ENCODE assay signal across 30 cellular contexts in genomic region chr19:4121815-4122214, GRCh38. TPM values are rescaled to one million over a fixed set of nuclear protein-coding genes. Genes with fewer than 3 reads are reported as not detected.
DNase-seq lines count a peak whose midpoint lies in the region; ATAC-seq and TF ChIP-seq lines count a peak whose summit lies in the region.
"Had no signal": no experiment of that assay in that cellular context is flagged by ENCODE, and none has a peak within 500 bp of the region (broad histone marks: within the 10 kb centered on the region; RNA-seq: fewer than 3 reads in every experiment).

No MANE protein-coding gene starts in this region.

- H3K27ac ChIP-seq in psoas muscle: no peak overlapping the region
- H3K27ac ChIP-seq: brain microvascular endothelial cell had no signal

- CTCF ChIA-PET in activated naive CD4-positive, alpha-beta T cell treated with anti-CD3 and anti-CD28 coated beads, Interleukin-2, amount 10 ng/mL, durations not matched to agents 7 days and 5 days (lab: Charles Lee): no interaction called here
- CTCF ChIA-PET in T-cell (lab: Charles Lee): no interaction called here

- H3K27ac Mint-ChIP-seq in activated naive CD4-positive, alpha-beta T cell treated with anti-CD3 and anti-CD28 coated beads, Interleukin-2, amount 10 ng/mL, durations not matched to agents 7 days and 5 days: no peak overlapping the region
- no peak overlapping the region for H3K27ac Mint-ChIP-seq in T-cell
- no peak overlapping the region for H3K27ac Mint-ChIP-seq in glutamatergic neuron (ENCODE audit: unreplicated experiment)
- peak overlapping the region; percentile 99 for H3K27ac Mint-ChIP-seq in stimulated activated effector memory CD8-positive, alpha-beta T cell treated with anti-CD3 and anti-CD28 coated beads, Interleukin-12 subunit alpha, Interleukin-12 subunit beta, amount 100 ng/mL, for 72 hours

- H3K27me3 ChIP-seq in psoas muscle (ENCODE audit: insufficient read depth in 3 of 3, low read length in 2 of 3): no peaks in the 10 kb centered on the region
- H3K27me3 ChIP-seq: BE2C, brain microvascular endothelial cell, sigmoid colon, tibial nerve had no signal

- TF ChIP-seq CTCF in glutamatergic neuron (IDR thresholded peaks at IDR 0.05; ENCODE audit: partially characterized antibody, unreplicated experiment) (no peak), psoas muscle (IDR thresholded peaks at IDR 0.05) (no peak), GM10266 (IDR thresholded peaks at IDR 0.05; ENCODE audit: control insufficient read depth, insufficient read depth, low read depth, missing control alignments) (no peak)

- no peaks in the 10 kb centered on the region for H3K27me3 Mint-ChIP-seq in activated naive CD4-positive, alpha-beta T cell treated with anti-CD3 and anti-CD28 coated beads, Interleukin-2, amount 10 ng/mL, durations not matched to agents 7 days and 5 days
- no peaks in the 10 kb centered on the region for H3K27me3 Mint-ChIP-seq in T-cell
- no peaks in the 10 kb centered on the region for H3K27me3 Mint-ChIP-seq in glutamatergic neuron (ENCODE audit: unreplicated experiment)

- H3K9me3 ChIP-seq in psoas muscle: no peaks in the 10 kb centered on the region
- H3K9me3 ChIP-seq: BE2C, sigmoid colon, SK-N-SH, tibial nerve had no signal

- intact Hi-C loops in psoas muscle (cut with DNase I): loop anchor here (5.0 kb wide), 2 partner anchors 55 to 60 kb away; partner anchors contain the start of genes ANKRD24 (in 1 of the 2), SIRT6 (in 1 of the 2) and ZBTB7A (in 1 of the 2)

- DNase-seq in activated naive CD4-positive, alpha-beta T cell treated with anti-CD3 and anti-CD28 coated beads, Interleukin-2, amount 10 ng/mL, durations not matched to agents 7 days and 5 days: no peak
- no peak for DNase-seq in activated naive CD4-positive, alpha-beta T cell treated with Interleukin-2 at 50 U/mL for 16 hours
- no peak for DNase-seq in T-cell
- no peak for DNase-seq in glutamatergic neuron
- no peak for DNase-seq in stimulated activated effector memory CD8-positive, alpha-beta T cell treated with anti-CD3 and anti-CD28 coated beads, Interleukin-12 subunit alpha, Interleukin-12 subunit beta, amount 100 ng/mL, for 72 hours (ENCODE audit: low spot score in 2 of 2)
- no peak for DNase-seq in psoas muscle
- DNase-seq in GM10266 (ENCODE audit: extremely low spot score): no peak
- DNase-seq: activated CD4-positive, CD25-positive, alpha-beta regulatory T cell treated with anti-CD3 and anti-CD28 coated beads, Interleukin-2, amount 50 U/mL, for 72 hours; activated CD8-positive, alpha-beta T cell treated with anti-CD3 and anti-CD28 coated beads, Interleukin-2, amount 10 ng/mL, durations not matched to agents 7 days and 5 days; BE2C; brain microvascular endothelial cell; DMS 273 treated with DMSO at 0.1 percent for 48 hours; KG1; left colon; mammary epithelial cell; MM.1S; NCI-H1105 treated with DMSO at 0.1 percent for 48 hours; NCI-H2081; NCI-H226; NCI-H526 treated with DMSO at 0.1 percent for 48 hours; NK-92 treated with Interleukin-12 subunit alpha and Interleukin-12 subunit beta, amount 100 ng/mL, for 24 hours; PC-3; sigmoid colon; stimulated activated CD4-positive, alpha-beta T cell treated with anti-CD3 and anti-CD28 coated beads, Interleukin-4, amount 100 ng/mL, for 1 hour had no signal

- peaks cover 36% of the 10 kb centered on the region for H3K4me1 Mint-ChIP-seq in activated naive CD4-positive, alpha-beta T cell treated with anti-CD3 and anti-CD28 coated beads, Interleukin-2, amount 10 ng/mL, durations not matched to agents 7 days and 5 days
- H3K4me1 Mint-ChIP-seq in T-cell (peaks cover 23 to 41% (median 29%) of the 10 kb centered on the region in 3 donors), glutamatergic neuron (ENCODE audit: low read depth, unreplicated experiment) (peaks cover 4% of the 10 kb centered on the region)
- peaks cover 37% of the 10 kb centered on the region for H3K4me1 Mint-ChIP-seq in stimulated activated effector memory CD8-positive, alpha-beta T cell treated with anti-CD3 and anti-CD28 coated beads, Interleukin-12 subunit alpha, Interleukin-12 subunit beta, amount 100 ng/mL, for 72 hours

- WGBS in psoas muscle, 3 donors: 88 to 100% (median 91%) methylated on average over 4 of the region's 4 CpGs

- no peaks in the 10 kb centered on the region for H3K9me3 Mint-ChIP-seq in activated naive CD4-positive, alpha-beta T cell treated with anti-CD3 and anti-CD28 coated beads, Interleukin-2, amount 10 ng/mL, durations not matched to agents 7 days and 5 days
- H3K9me3 Mint-ChIP-seq in T-cell (no peaks in the 10 kb centered on the region), glutamatergic neuron (ENCODE audit: unreplicated experiment) (peaks cover 3% of the 10 kb centered on the region)
- no peaks in the 10 kb centered on the region for H3K9me3 Mint-ChIP-seq in stimulated activated effector memory CD8-positive, alpha-beta T cell treated with anti-CD3 and anti-CD28 coated beads, Interleukin-12 subunit alpha, Interleukin-12 subunit beta, amount 100 ng/mL, for 72 hours
- H3K9me3 Mint-ChIP-seq: T-helper 1 cell treated with Interleukin-12 subunit alpha and Interleukin-12 subunit beta and Interleukin-4 antibody, amounts not matched to agents 30 μg/mL and 1 μg/mL, for 36 hours had no signal

- no peak overlapping the region for H3K4me3 ChIP-seq in psoas muscle

- POLR2A ChIA-PET in T-cell (lab: Charles Lee): no interaction called here

- H3K4me1 ChIP-seq in psoas muscle: peaks cover 11% of the 10 kb centered on the region
- H3K4me1 ChIP-seq: BE2C had no signal

- peaks cover 13% of the 10 kb centered on the region for H3K36me3 Mint-ChIP-seq in activated naive CD4-positive, alpha-beta T cell treated with anti-CD3 and anti-CD28 coated beads, Interleukin-2, amount 10 ng/mL, durations not matched to agents 7 days and 5 days
- H3K36me3 Mint-ChIP-seq in T-cell (no peaks in the 10 kb centered on the region), glutamatergic neuron (ENCODE audit: unreplicated experiment) (no peaks in the 10 kb centered on the region)
- peaks cover 48% of the 10 kb centered on the region for H3K36me3 Mint-ChIP-seq in stimulated activated effector memory CD8-positive, alpha-beta T cell treated with anti-CD3 and anti-CD28 coated beads, Interleukin-12 subunit alpha, Interleukin-12 subunit beta, amount 100 ng/mL, for 72 hours

- ATAC-seq in T-cell (replicated peaks in 1 of 4): no peak
- no peak for ATAC-seq in stimulated activated effector memory CD8-positive, alpha-beta T cell treated with anti-CD3 and anti-CD28 coated beads, Interleukin-12 subunit alpha, Interleukin-12 subunit beta, amount 100 ng/mL, for 72 hours
- no peak for ATAC-seq in psoas muscle
- no peak for ATAC-seq in HG03354 (IDR thresholded peaks at IDR 0.05; ENCODE audit: poor library complexity, severe bottlenecking, unreplicated experiment)
- ATAC-seq: activated CD8-positive, alpha-beta T cell treated with anti-CD3 and anti-CD28 coated beads, Interleukin-2, amount 10 ng/mL, durations not matched to agents 7 days and 5 days; left colon; PC-3 had no signal

- H3K4me3 Mint-ChIP-seq in activated naive CD4-positive, alpha-beta T cell treated with anti-CD3 and anti-CD28 coated beads, Interleukin-2, amount 10 ng/mL, durations not matched to agents 7 days and 5 days: peak overlapping the region; percentile 24
- H3K4me3 Mint-ChIP-seq in T-cell: peak overlapping the region in 2 of 3 donors; percentile 13 to 99
- peak overlapping the region; percentile 46 for H3K4me3 Mint-ChIP-seq in glutamatergic neuron (ENCODE audit: unreplicated experiment)
- peak overlapping the region; percentile 95 for H3K4me3 Mint-ChIP-seq in stimulated activated effector memory CD8-positive, alpha-beta T cell treated with anti-CD3 and anti-CD28 coated beads, Interleukin-12 subunit alpha, Interleukin-12 subunit beta, amount 100 ng/mL, for 72 hours

- peaks cover 0 to 24% of the 10 kb centered on the region in 2 donors for H3K36me3 ChIP-seq in psoas muscle (ENCODE audit: insufficient read depth in 1 of 2, low read depth in 1 of 2)

RNA-seq across cellular contexts. Expression of gene MAP2K2, which starts 2.1 kb away (rescaled TPM):
- 100 to 1,000 TPM; 101 to 152 (median 141) TPM for total RNA-seq in T-cell
- 148 TPM for total RNA-seq in glutamatergic neuron (ENCODE audit: unreplicated experiment)
- 100 to 1,000 TPM; 136 to 192 (median 151) TPM for total RNA-seq in psoas muscle
- polyA plus RNA-seq in psoas muscle: 100 to 1,000 TPM; 189 to 290 (median 207) TPM

RNA-seq across cellular contexts. Expression of gene CREB3L3, which starts 31.6 kb away (rescaled TPM):
- total RNA-seq in T-cell (under 1 TPM in 1 of 5 donors, not detected in 4; 0.16 TPM), glutamatergic neuron (ENCODE audit: unreplicated experiment) (not detected), psoas muscle (not detected)
- polyA plus RNA-seq in psoas muscle: under 1 TPM in 2 of 3 donors, not detected in 1; 0.04 to 0.22 TPM
- total RNA-seq: H1, mammary epithelial cell, PC-3, pulmonary artery endothelial cell, tibial nerve had no signal
- polyA plus RNA-seq: mammary epithelial cell had no signal

RNA-seq across cellular contexts. Expression of gene ZBTB7A, which starts 55.1 kb away (rescaled TPM):
- total RNA-seq in T-cell: 10 to 100 TPM; 43.6 to 85.7 (median 81.8) TPM
- total RNA-seq in glutamatergic neuron (ENCODE audit: unreplicated experiment): 21.8 TPM
- 10 to 100 TPM; 25.7 to 55.9 (median 45.7) TPM for total RNA-seq in psoas muscle
- 10 to 100 TPM; 18.5 to 20.3 (median 20.0) TPM for polyA plus RNA-seq in psoas muscle

Comparison
In these comparisons a context has a peak if more than half of its experiments do, and no peak if none do; other contexts are left out.
1. H3K4me3 Mint-ChIP-seq: peak in every context shown above with its lines; median percentile 95 in stimulated activated effector memory CD8-positive, alpha-beta T cell treated with anti-CD3 and anti-CD28 coated beads, Interleukin-12 subunit alpha, Interleukin-12 subunit beta, amount 100 ng/mL, for 72 hours; 56 in T-cell; 46 in glutamatergic neuron; 24 in activated naive CD4-positive, alpha-beta T cell treated with anti-CD3 and anti-CD28 coated beads, Interleukin-2, amount 10 ng/mL, durations not matched to agents 7 days and 5 days.